In genomic region chr9:4117835-4118610, GRCh38 we compare ENCODE assay signal across 9 cellular contexts.
DNase-seq lines count a peak whose midpoint lies in the region; ATAC-seq, FAIRE-seq and TF ChIP-seq lines count a peak whose summit lies in the region.
"Had no signal": no experiment of that assay in that cellular context is flagged by ENCODE, and none has a peak within 500 bp of the region (broad histone marks: within the 10 kb centered on the region; RNA-seq: fewer than 3 reads in every experiment).

No MANE protein-coding gene starts in this region.

- H3K27ac ChIP-seq in osteoblast (ENCODE audit: low read depth, low read length) = no peak overlapping the region

- H3K4me3 ChIP-seq in bronchial epithelial cell (ENCODE audit: low read depth, low read length) (no peak overlapping the region), osteoblast (ENCODE audit: insufficient read depth, low read length) (no peak overlapping the region)

- no peak overlapping the region for H2AFZ ChIP-seq in osteoblast (ENCODE audit: low read length)

- no peaks in the 10 kb centered on the region for H4K20me1 ChIP-seq in osteoblast (ENCODE audit: insufficient read depth, low read length)

- H3K4me1 Mint-ChIP-seq in T-cell = no peaks in the 10 kb centered on the region

- no peak for FAIRE-seq in bronchial epithelial cell (lab: Jason Lieb, UNC)

- H3K36me3 ChIP-seq in bronchial epithelial cell (ENCODE audit: control insufficient read depth, insufficient read depth, low read length) = no peaks in the 10 kb centered on the region
- peaks cover 4% of the 10 kb centered on the region for H3K36me3 ChIP-seq in osteoblast (ENCODE audit: insufficient read depth, low read length)

- H3K4me2 ChIP-seq in osteoblast (ENCODE audit: insufficient read depth, low read length) = no peak overlapping the region

- CTCF ChIA-PET in T-cell (lab: Charles Lee) = interaction anchor here in 1 of 2 donors (0.6 to 2.0 kb wide), 4 partner anchors 9 to 877 kb away, joined by 3 to 6 read pairs (median 4); no protein-coding TSS in a partner anchor

- H3K9me3 Mint-ChIP-seq in T-cell = no peaks in the 10 kb centered on the region
- H3K9me3 Mint-ChIP-seq: activated naive CD4-positive, alpha-beta T cell treated with anti-CD3 and anti-CD28 coated beads, Interleukin-2, amount 50 U/mL, for 72 hours had no signal

- H3K36me3 Mint-ChIP-seq in T-cell = no peaks in the 10 kb centered on the region
- H3K36me3 Mint-ChIP-seq: activated naive CD4-positive, alpha-beta T cell treated with anti-CD3 and anti-CD28 coated beads, Interleukin-2, amount 50 U/mL, for 72 hours had no signal

- POLR2A ChIA-PET in T-cell (lab: Charles Lee) = no interaction called here

- H3K79me2 ChIP-seq in osteoblast (ENCODE audit: insufficient read depth, low read length) = no peaks in the 10 kb centered on the region

- H3K27me3 ChIP-seq in bronchial epithelial cell (ENCODE audit: control insufficient read depth, insufficient read depth, low read length) (no peaks in the 10 kb centered on the region), osteoblast (ENCODE audit: insufficient read depth, low read length) (no peaks in the 10 kb centered on the region)

- peak in 1 of 4 experiments; percentile 32 for ATAC-seq in T-cell (replicated peaks in 1 of 4)
- no peak for ATAC-seq in HG03139 (IDR thresholded peaks at IDR 0.05; ENCODE audit: unreplicated experiment)

- peak; percentile 21 for DNase-seq in NK-92 treated with Interleukin-12 subunit alpha and Interleukin-12 subunit beta, amount 100 ng/mL, for 24 hours (lab: John Stamatoyannopoulos, UW)
- no peak for DNase-seq in NK-92 (lab: John Stamatoyannopoulos, UW; ENCODE audit: unreplicated experiment)
- DNase-seq in T-cell = peak in 26 of 34 experiments; percentile 3 to 39 (median 18)
- no peak for DNase-seq in bronchial epithelial cell (ENCODE audit: low read depth)
- peak; percentile 50 for DNase-seq in osteoblast (ENCODE audit: insufficient read length, low spot score, missing footprints)
- DNase-seq in NCI-H2227 treated with DMSO at 0.1 percent for 48 hours (lab: John Stamatoyannopoulos, UW) = no peak
- no peak for DNase-seq in NCI-H2081 treated with DMSO at 0.1 percent for 48 hours (lab: John Stamatoyannopoulos, UW)

- H3K9me3 ChIP-seq in osteoblast (ENCODE audit: low read depth, low read length) = no peaks in the 10 kb centered on the region

- TF ChIP-seq CTCF in bronchial epithelial cell (IDR thresholded peaks at IDR 0.05; ENCODE audit: insufficient read depth, low read length, severe bottlenecking) (peak; percentile 1), osteoblast (IDR thresholded peaks at IDR 0.05; ENCODE audit: extremely low read depth, low read depth, low read length) (peak; percentile 14)

- H3K27me3 Mint-ChIP-seq in T-cell = peaks cover 0 to 2% of the 10 kb centered on the region in 2 donors

- H3K27ac Mint-ChIP-seq in T-cell = no peak overlapping the region

- peaks cover 34% of the 10 kb centered on the region for H3K4me1 ChIP-seq in osteoblast (ENCODE audit: insufficient read depth, low read length)

- no peak overlapping the region for H3K4me3 Mint-ChIP-seq in T-cell

Comparison
In these comparisons a context has a peak if more than half of its experiments do, and no peak if none do; other contexts are left out.
1. DNase-seq: peak in NK-92 treated with Interleukin-12 subunit alpha and Interleukin-12 subunit beta, amount 100 ng/mL, for 24 hours (single experiment), T-cell (26 of 34) and osteoblast (single experiment); none in NK-92 (single experiment), bronchial epithelial cell (single experiment), NCI-H2227 treated with DMSO at 0.1 percent for 48 hours (single experiment) and NCI-H2081 treated with DMSO at 0.1 percent for 48 hours (single experiment).